In the genomic region with DNA sequence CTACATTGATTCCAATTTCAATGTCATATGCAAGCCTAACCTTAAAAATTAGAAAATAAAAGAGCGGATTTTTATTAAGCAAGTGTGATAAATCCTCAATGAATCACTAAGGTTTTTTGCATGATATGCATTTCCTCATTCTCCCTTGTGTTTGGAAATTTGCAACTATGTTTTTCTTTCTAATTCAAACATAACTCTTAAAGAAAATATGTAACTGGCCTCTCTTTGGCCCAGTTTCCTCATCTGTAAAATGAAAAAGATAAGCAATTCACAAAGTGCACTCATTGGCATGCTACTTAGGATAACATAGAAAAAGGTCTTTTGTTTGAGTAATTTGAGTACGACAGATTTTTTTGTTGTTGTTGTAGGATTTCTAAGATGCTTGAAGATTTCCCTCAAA, we compare ENCODE assay signal across 23 cellular contexts.
"Had no signal": no experiment of that assay in that cellular context is flagged by ENCODE, and none has a peak within 500 bp of the region (broad histone marks: within the 10 kb centered on the region; RNA-seq: fewer than 3 reads in every experiment).

No MANE protein-coding gene starts in this region.

- DNase-seq: activated CD4-positive, alpha-beta memory T cell treated with anti-CD3 and anti-CD28 coated beads, Interleukin-2, amount 10 ng/mL, durations not matched to agents 7 days and 5 days; activated CD4-positive, alpha-beta T cell treated with anti-CD3 and anti-CD28 coated beads, Interleukin-2, amount 10 ng/mL, durations not matched to agents 24 days and 14 days; activated gamma-delta T cell treated with Interleukin-2 at 50 U/mL for 16 hours; activated T-cell treated with anti-CD3 and anti-CD28 coated beads, Interleukin-2, amount 50 U/mL, for 72 hours; central memory CD4-positive, alpha-beta T cell; endodermal cell; esophagus squamous epithelium; foreskin keratinocyte; lower lobe of right lung; naive B cell; nucleus accumbens; posterior cingulate gyrus; stimulated activated CD4-positive, alpha-beta T cell treated with anti-CD3 and anti-CD28 coated beads, Interleukin-2, amount 100 ng/mL, for 48 hours; stimulated activated naive CD4-positive, alpha-beta T cell; T-cell; testis; trophoblast cell; uterus had no signal

- H3K4me3 ChIP-seq: coronary artery, esophagus squamous epithelium, lower lobe of right lung, testis, uterus had no signal

- H3K27ac ChIP-seq: coronary artery, esophagus squamous epithelium, foreskin keratinocyte, lower lobe of right lung, testis, uterus, VCaP had no signal

- H3K36me3 ChIP-seq: esophagus squamous epithelium, lower lobe of right lung, uterus had no signal

- ATAC-seq: activated CD4-positive, CD25-positive, alpha-beta regulatory T cell treated with anti-CD3 and anti-CD28 coated beads, Interleukin-2, amount 50 U/mL, for 24 hours; activated T-cell treated with anti-CD3 and anti-CD28 coated beads, Interleukin-2, amount 50 U/mL, for 72 hours; foreskin keratinocyte; left lobe of liver; lower lobe of right lung; sciatic nerve; T-cell had no signal

- H3K4me1 ChIP-seq: esophagus squamous epithelium, foreskin keratinocyte, lower lobe of right lung, testis, uterus had no signal

- H3K9me3 ChIP-seq: esophagus squamous epithelium, testis had no signal

- H3K27me3 ChIP-seq: esophagus squamous epithelium, foreskin keratinocyte, testis, uterus had no signal
